1 cellular context compared by ENCODE assay signal in the genomic region with DNA sequence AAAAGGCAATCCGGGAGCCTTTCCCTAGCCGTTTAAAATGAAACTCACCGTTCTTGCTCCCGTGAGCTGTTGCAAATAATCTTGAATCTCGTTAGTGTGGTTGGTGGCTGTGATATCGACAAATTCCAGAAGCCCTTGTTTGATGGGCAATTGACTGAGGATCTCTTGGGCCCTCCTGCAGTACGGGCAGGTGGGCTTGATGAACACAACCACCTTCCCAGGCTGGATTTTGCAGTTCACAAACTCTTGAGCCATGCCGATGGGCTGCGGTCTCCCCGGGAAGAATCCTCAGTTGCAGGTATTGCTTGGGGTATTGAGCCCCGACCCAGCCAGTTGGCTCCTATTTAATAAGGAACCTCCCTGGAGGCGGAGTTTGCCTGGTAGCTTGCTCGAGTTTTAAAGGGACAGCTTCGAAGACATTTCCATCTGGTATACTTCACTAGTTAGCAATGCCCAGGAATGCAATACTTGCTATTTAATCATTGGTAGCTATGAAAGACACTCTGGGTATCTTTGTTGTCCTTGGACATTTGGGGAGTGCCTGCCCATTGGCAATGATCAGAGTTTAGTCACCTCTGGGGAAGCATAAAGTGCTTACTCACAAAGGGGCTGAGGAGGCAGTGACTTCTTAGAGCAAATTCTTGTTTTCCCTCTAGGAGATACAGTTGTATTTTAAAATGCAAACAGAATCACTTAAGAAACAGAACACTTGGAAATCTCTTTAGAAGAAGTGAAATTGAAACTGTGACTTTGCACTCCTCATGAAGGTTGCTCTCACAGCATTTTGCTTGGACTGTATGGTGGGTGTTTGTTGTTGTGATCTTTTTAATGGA.
TF ChIP-seq lines count a peak whose summit lies in the region.

A gene with protein sequence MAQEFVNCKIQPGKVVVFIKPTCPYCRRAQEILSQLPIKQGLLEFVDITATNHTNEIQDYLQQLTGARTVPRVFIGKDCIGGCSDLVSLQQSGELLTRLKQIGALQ (minus strand): TSS at position 319 of the 833 bp plus-strand sequence. CDS start 64 bp downstream, at position 255.

TF ChIP-seq in HepG2, 621 proteins besides CTCF, POLR2A, EP300 and RAD21 (continued from another document):
- TF ChIP-seq REL (CRISPR knock-in tag; conservative IDR thresholded peaks at IDR 0.05) = no peak
